14 cellular contexts compared by ENCODE assay signal in genomic region chr17:30788918-30789317, GRCh38. TPM values are rescaled to one million over a fixed set of nuclear protein-coding genes. Genes with fewer than 3 reads are reported as not detected.
DNase-seq lines count a peak whose midpoint lies in the region; ATAC-seq and TF ChIP-seq lines count a peak whose summit lies in the region.
"Had no signal": no experiment of that assay in that cellular context is flagged by ENCODE, and none has a peak within 500 bp of the region (broad histone marks: within the 10 kb centered on the region; RNA-seq: fewer than 3 reads in every experiment).

No MANE protein-coding gene starts in this region.

- no peak overlapping the region for H4K91ac ChIP-seq in IMR-90 (ENCODE audit: insufficient read depth, low read depth, low read length)

- TF ChIP-seq CTCF in IMR-90 (conservative IDR thresholded peaks at IDR 0.05; ENCODE audit: low read depth, low read length) (no peak), neutrophil (IDR thresholded peaks at IDR 0.05) (no peak)

- no peak overlapping the region for H3K4me3 Mint-ChIP-seq in activated CD8-positive, alpha-beta memory T cell treated with anti-CD3 and anti-CD28 coated beads, Interleukin-2, amount 10 ng/mL, durations not matched to agents 7 days and 5 days

- no peak overlapping the region for H4K8ac ChIP-seq in IMR-90 (ENCODE audit: low read depth in 2 of 2, low read length in 2 of 2)

- H2BK15ac ChIP-seq in IMR-90 (ENCODE audit: low read depth, low read length): no peak overlapping the region

- DNase-seq in activated CD8-positive, alpha-beta memory T cell treated with anti-CD3 and anti-CD28 coated beads, Interleukin-2, amount 10 ng/mL, durations not matched to agents 7 days and 5 days: no peak
- no peak for DNase-seq in activated CD8-positive, alpha-beta memory T cell treated with anti-CD3 and anti-CD28 coated beads, Interleukin-2, amount 50 U/mL, for 4 hours
- DNase-seq in IMR-90: peak; percentile 41
- peak; percentile 82 for DNase-seq in astrocyte of the hippocampus (ENCODE audit: low read depth, low spot score)
- no peak for DNase-seq in H7
- no peak for DNase-seq in NCI-H524 (lab: John Stamatoyannopoulos, UW)
- DNase-seq: ACHN, DMS53, NCI-H1048, SHP77 treated with DMSO at 0.1 percent for 48 hours had no signal

- peak overlapping the region; percentile 49 for H3K27ac Mint-ChIP-seq in activated CD8-positive, alpha-beta memory T cell treated with anti-CD3 and anti-CD28 coated beads, Interleukin-2, amount 10 ng/mL, durations not matched to agents 7 days and 5 days

- H4K5ac ChIP-seq in IMR-90 (ENCODE audit: low read depth, low read length): no peak overlapping the region

- H3K9me1 ChIP-seq in IMR-90 (ENCODE audit: insufficient read depth, low read length): no peaks in the 10 kb centered on the region

- no peak overlapping the region for H3K27ac ChIP-seq in IMR-90 (ENCODE audit: insufficient read depth, low read length)
- peak overlapping the region; percentile 4 for H3K27ac ChIP-seq in neutrophil
- H3K27ac ChIP-seq: prostate gland had no signal

- in situ Hi-C loops in IMR-90 (cut with MboI; ENCODE audit: low sequenced_read_pairs): no loop called here

- H3K4me1 ChIP-seq in IMR-90 (ENCODE audit: control insufficient read depth, insufficient read depth, low read length): peaks cover 4% of the 10 kb centered on the region
- no peaks in the 10 kb centered on the region for H3K4me1 ChIP-seq in neutrophil (ENCODE audit: control insufficient read depth in 1 of 2, insufficient read depth in 1 of 2, low read depth in 1 of 2, low read length in 1 of 2)
- H3K4me1 ChIP-seq: prostate gland had no signal

- no peak overlapping the region for H3K23ac ChIP-seq in IMR-90 (ENCODE audit: low read depth, low read length)

- no CpG with 5 or more reads among the region's 2 CpGs for WGBS in IMR-90 (ENCODE audit: extremely low coverage in 2 of 2, insufficient read length in 1 of 2), 2 experiments

- POLR2A ChIA-PET in IMR-90 (lab: Charles Lee; ENCODE audit: unreplicated experiment): no interaction called here

- dilution Hi-C loops in IMR-90 (cut with HindIII; ENCODE audit: low sequenced_read_pairs, unreplicated experiment): no loop called here

- 0 out of 2 replicates have a peak overlapping the region, but pooled peaks have one; percentile 49 for H2AK5ac ChIP-seq in IMR-90 (ENCODE audit: low read depth, low read length)

- no TSS peak for BruUV-seq in IMR-90 (replicated peaks; lab: Mats Ljungman, UMichigan)

- peaks cover 28% of the 10 kb centered on the region for H3K36me3 ChIP-seq in IMR-90 (ENCODE audit: control insufficient read depth, insufficient read depth, low read length)
- peaks cover 92% of the 10 kb centered on the region for H3K36me3 ChIP-seq in neutrophil
- H3K36me3 ChIP-seq in H7 (replicated peaks; ENCODE audit: control insufficient read depth, insufficient read depth, low read length): peaks cover 6% of the 10 kb centered on the region
- H3K36me3 ChIP-seq: prostate gland had no signal

- H4K20me1 ChIP-seq in IMR-90 (ENCODE audit: insufficient read depth, low read length): no peaks in the 10 kb centered on the region

- intact Hi-C loops in IMR-90 (cut with micrococcal nuclease): no loop called here

- H3K9me3 ChIP-seq in IMR-90 (ENCODE audit: control insufficient read depth, insufficient read depth, low read length) (no peaks in the 10 kb centered on the region), neutrophil (no peaks in the 10 kb centered on the region)
- H3K9me3 ChIP-seq: prostate gland, thoracic aorta had no signal

- ATAC-seq in activated CD8-positive, alpha-beta memory T cell treated with anti-CD3 and anti-CD28 coated beads, Interleukin-2, amount 10 ng/mL, durations not matched to agents 7 days and 5 days: no peak
- ATAC-seq in IMR-90 (ENCODE audit: low read depth): peak; percentile 76
- no peak for ATAC-seq in esophagus mucosa

- no peak overlapping the region for H3K18ac ChIP-seq in IMR-90 (ENCODE audit: low read depth, low read length)

- no peak for TF ChIP-seq POLR2A in IMR-90 (IDR thresholded peaks at IDR 0.05; ENCODE audit: low read depth, low read length)

- H2BK5ac ChIP-seq in IMR-90 (ENCODE audit: low read depth, low read length, poor library complexity, severe bottlenecking): peak overlapping the region; percentile 51

- H3K36me3 Mint-ChIP-seq in activated CD8-positive, alpha-beta memory T cell treated with anti-CD3 and anti-CD28 coated beads, Interleukin-2, amount 10 ng/mL, durations not matched to agents 7 days and 5 days: peaks cover 53% of the 10 kb centered on the region

- no peak for TF ChIP-seq RAD21 in IMR-90 (IDR thresholded peaks at IDR 0.05; ENCODE audit: low read length)

- no peak overlapping the region for H2AFZ ChIP-seq in IMR-90 (replicated peaks; ENCODE audit: low read length, poor library complexity)

- H3K27me3 Mint-ChIP-seq in activated CD8-positive, alpha-beta memory T cell treated with anti-CD3 and anti-CD28 coated beads, Interleukin-2, amount 10 ng/mL, durations not matched to agents 7 days and 5 days: no peaks in the 10 kb centered on the region

- H3K79me1 ChIP-seq in IMR-90 (ENCODE audit: low read depth in 1 of 2, low read length in 2 of 2): peaks cover 3% of the 10 kb centered on the region in 2 experiments; a peak in 2 of 4 replicates

- H3K56ac ChIP-seq in IMR-90 (ENCODE audit: extremely low read depth, insufficient read depth, low read length): no peak overlapping the region

- H2BK20ac ChIP-seq in IMR-90 (ENCODE audit: low read depth, low read length): no peak overlapping the region

- H2AK9ac ChIP-seq in IMR-90 (replicated peaks; ENCODE audit: low read depth, low read length, poor library complexity): no peak overlapping the region

- no peak overlapping the region for H3K14ac ChIP-seq in IMR-90 (replicated peaks; ENCODE audit: low read depth, low read length)

- H3K9me3 Mint-ChIP-seq in activated CD8-positive, alpha-beta memory T cell treated with anti-CD3 and anti-CD28 coated beads, Interleukin-2, amount 10 ng/mL, durations not matched to agents 7 days and 5 days (ENCODE audit: low read depth): no peaks in the 10 kb centered on the region

- no peaks in the 10 kb centered on the region for H3K27me3 ChIP-seq in IMR-90 (ENCODE audit: control insufficient read depth, insufficient read depth, low read length)
- no peaks in the 10 kb centered on the region for H3K27me3 ChIP-seq in neutrophil
- no peaks in the 10 kb centered on the region for H3K27me3 ChIP-seq in H7 (ENCODE audit: control insufficient read depth, insufficient read depth, low read length)

- no peak overlapping the region for H3K9ac ChIP-seq in IMR-90 (ENCODE audit: low read depth, low read length)

- no peak overlapping the region for H3K4me2 ChIP-seq in IMR-90 (ENCODE audit: low read depth, low read length)

- CTCF ChIA-PET in activated CD8-positive, alpha-beta memory T cell treated with anti-CD3 and anti-CD28 coated beads, Interleukin-2, amount 10 ng/mL, durations not matched to agents 7 days and 5 days (lab: Charles Lee): interaction anchor here (1.4 to 2.3 kb wide), 2 partner anchors 36 to 41 kb away, joined by 3 to 15 read pairs; partner anchors contain the start of gene CRLF3
- CTCF ChIA-PET in IMR-90 (lab: Yijun Ruan, JAX): no interaction called here

- no peak overlapping the region for H2BK120ac ChIP-seq in IMR-90 (ENCODE audit: low read depth, low read length)

- H3K4me3 ChIP-seq in IMR-90 (ENCODE audit: insufficient read depth, low read depth, low read length): no peak overlapping the region
- no peak overlapping the region for H3K4me3 ChIP-seq in neutrophil (ENCODE audit: low read depth in 1 of 2, low read length in 1 of 2)
- no peak overlapping the region for H3K4me3 ChIP-seq in H7 (ENCODE audit: insufficient read depth, low read depth, low read length)
- H3K4me3 ChIP-seq: prostate gland, thoracic aorta had no signal

- H3K4ac ChIP-seq in IMR-90 (ENCODE audit: low read depth, low read length): peak overlapping the region; percentile 73

- peaks cover 12% of the 10 kb centered on the region for H3K4me1 Mint-ChIP-seq in activated CD8-positive, alpha-beta memory T cell treated with anti-CD3 and anti-CD28 coated beads, Interleukin-2, amount 10 ng/mL, durations not matched to agents 7 days and 5 days

TF ChIP-seq in IMR-90, 13 proteins besides CTCF, POLR2A, EP300 and RAD21:
- TF ChIP-seq NFE2L2 (IDR thresholded peaks at IDR 0.05; ENCODE audit: low read depth, low read length) (no peak), FOS (IDR thresholded peaks at IDR 0.05; ENCODE audit: low read depth, low read length) (no peak), BHLHE40 (IDR thresholded peaks at IDR 0.05; ENCODE audit: low read depth, low read length) (no peak), CHD1 (IDR thresholded peaks at IDR 0.05; ENCODE audit: low read depth, low read length) (no peak)

RNA-seq across cellular contexts. Expression of gene CRLF3, which starts 35.6 kb away (rescaled TPM):
- total RNA-seq in activated CD8-positive, alpha-beta memory T cell treated with anti-CD3 and anti-CD28 coated beads, Interleukin-2, amount 10 ng/mL, durations not matched to agents 7 days and 5 days: 10 to 100 TPM; 52.6 to 58.2 TPM
- total RNA-seq in IMR-90 (2012; rRNA removed) (15.2 and 17.8 TPM in 2 replicates), esophagus mucosa (17.9 TPM)
- polyA plus RNA-seq in IMR-90 (2012; rRNA removed): 4.6 and 6.1 TPM in 2 replicates
- polyA plus RNA-seq in IMR-90 (2012; cell fraction: cytosol; rRNA removed): 1.9 and 3.7 TPM in 2 replicates
- polyA plus RNA-seq in IMR-90 (2012; cell fraction: nucleus; rRNA removed; ENCODE audit: low replicate concordance): 1.1 and 5.2 TPM in 2 replicates
- total RNA-seq in H7 (2014; rRNA removed; shearing (Covaris generic)): 18.4 and 22.5 TPM in 2 replicates

RNA-seq across cellular contexts. Expression of gene ATAD5, which starts 42.8 kb away (rescaled TPM):
- 10 to 100 TPM; 33.7 to 46.3 TPM for total RNA-seq in activated CD8-positive, alpha-beta memory T cell treated with anti-CD3 and anti-CD28 coated beads, Interleukin-2, amount 10 ng/mL, durations not matched to agents 7 days and 5 days
- total RNA-seq in IMR-90 (2012; rRNA removed) (1.3 and 2.8 TPM in 2 replicates), esophagus mucosa (3.8 TPM)
- 0.93 and 1.0 TPM in 2 replicates for polyA plus RNA-seq in IMR-90 (2012; rRNA removed)
- polyA plus RNA-seq in IMR-90 (2012; cell fraction: cytosol; rRNA removed): 0.05 and 0.10 TPM in 2 replicates
- 0.44 and 1.1 TPM in 2 replicates for polyA plus RNA-seq in IMR-90 (2012; cell fraction: nucleus; rRNA removed; ENCODE audit: low replicate concordance)
- 7.7 and 14.3 TPM in 2 replicates for total RNA-seq in H7 (2014; rRNA removed; shearing (Covaris generic))

Comparison
In these comparisons a context has a peak if more than half of its experiments do, and no peak if none do; other contexts are left out.
1. DNase-seq: peak in IMR-90 (single experiment) and astrocyte of the hippocampus (single experiment); none in activated CD8-positive, alpha-beta memory T cell treated with anti-CD3 and anti-CD28 coated beads, Interleukin-2, amount 10 ng/mL, durations not matched to agents 7 days and 5 days (single experiment), activated CD8-positive, alpha-beta memory T cell treated with anti-CD3 and anti-CD28 coated beads, Interleukin-2, amount 50 U/mL, for 4 hours (single experiment), H7 (single experiment) and NCI-H524 (0 of 2).